17 cellular contexts compared by ENCODE assay signal in the genomic region with DNA sequence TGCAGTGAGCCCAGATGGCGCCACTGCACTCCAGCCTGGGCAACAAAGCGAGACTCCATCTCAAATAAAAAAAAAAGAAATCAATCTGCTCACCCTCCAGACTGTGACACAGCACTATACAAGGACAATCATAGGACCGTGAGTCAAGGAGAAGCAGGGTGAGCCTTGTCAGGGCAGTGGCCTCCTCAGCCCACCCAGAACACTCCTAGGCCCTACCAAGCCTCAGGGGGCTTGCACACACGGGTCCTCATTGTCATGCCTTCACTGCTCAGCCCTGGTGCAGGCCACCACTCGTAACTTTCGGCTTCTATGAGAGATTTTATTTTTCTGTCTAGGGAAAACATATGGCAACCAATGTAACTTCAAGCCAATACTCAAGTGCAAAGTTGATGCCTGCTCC. TPM values are rescaled to one million over a fixed set of nuclear protein-coding genes. Genes with fewer than 3 reads are reported as not detected.
DNase-seq lines count a peak whose midpoint lies in the region; ATAC-seq and TF ChIP-seq lines count a peak whose summit lies in the region.
"Had no signal": no experiment of that assay in that cellular context is flagged by ENCODE, and none has a peak within 500 bp of the region (broad histone marks: within the 10 kb centered on the region; RNA-seq: fewer than 3 reads in every experiment).

No MANE protein-coding gene starts in this region.

- peaks cover 42% of the 10 kb centered on the region for H4K20me1 ChIP-seq in osteoblast (ENCODE audit: insufficient read depth, low read length)

- H3K36me3 ChIP-seq in CD4-positive, CD25-positive, alpha-beta regulatory T cell (ENCODE audit: control insufficient read depth, insufficient read depth, low read length): peaks cover 53% of the 10 kb centered on the region
- no peaks in the 10 kb centered on the region for H3K36me3 ChIP-seq in osteoblast (ENCODE audit: insufficient read depth, low read length)

- no peak for DNase-seq in CD4-positive, CD25-positive, alpha-beta regulatory T cell
- DNase-seq in NB4 (ENCODE audit: low read depth) (peak; percentile 41), epithelial cell of prostate (ENCODE audit: low read depth, low spot score) (no peak), osteoblast (ENCODE audit: insufficient read length, low spot score, missing footprints) (no peak), NCI-H1048 (lab: John Stamatoyannopoulos, UW) (no peak)
- no peak for DNase-seq in activated CD4-positive, alpha-beta memory T cell treated with anti-CD3 and anti-CD28 coated beads for 36 hours
- DNase-seq: activated CD4-positive, alpha-beta T cell treated with anti-CD3 and anti-CD28 coated beads for 48 hours; effector CD8-positive, alpha-beta T cell; occipital lobe; stimulated activated naive B cell treated with anti-CD40 and anti-IgM and Interleukin-4, amounts not matched to agents 10 μg/mL and 1 μg/mL and 100 μg/mL, for 72 hours had no signal

- H3K9me3 ChIP-seq in CD4-positive, CD25-positive, alpha-beta regulatory T cell (ENCODE audit: control insufficient read depth in 2 of 2, low read length in 2 of 2): no peaks in the 10 kb centered on the region
- H3K9me3 ChIP-seq in osteoblast (ENCODE audit: low read depth, low read length): no peaks in the 10 kb centered on the region

- TF ChIP-seq CTCF in NB4 (IDR thresholded peaks at IDR 0.05; ENCODE audit: low read depth, low read length): no peak
- no peak for TF ChIP-seq CTCF in osteoblast (IDR thresholded peaks at IDR 0.05; ENCODE audit: extremely low read depth, low read depth, low read length)

- CTCF ChIA-PET in activated CD4-positive, alpha-beta memory T cell treated with anti-CD3 and anti-CD28 coated beads for 36 hours (lab: Charles Lee): interaction anchor here (1.0 kb wide), 1 partner anchor 13 kb away, joined by 3 read pairs; no protein-coding TSS in a partner anchor

- H3K27ac ChIP-seq in CD4-positive, CD25-positive, alpha-beta regulatory T cell (ENCODE audit: insufficient read depth, low read length, poor library complexity, severe bottlenecking): no peak overlapping the region
- H3K27ac ChIP-seq in epithelial cell of prostate: peak overlapping the region; percentile 36
- H3K27ac ChIP-seq in osteoblast (ENCODE audit: low read depth, low read length): peak overlapping the region; percentile 43

- peaks cover 35% of the 10 kb centered on the region for H3K36me3 Mint-ChIP-seq in CD4-positive, CD25-positive, alpha-beta regulatory T cell
- H3K36me3 Mint-ChIP-seq in activated CD4-positive, alpha-beta memory T cell treated with anti-CD3 and anti-CD28 coated beads for 36 hours: peaks cover 16% of the 10 kb centered on the region

- no peak overlapping the region for H2AFZ ChIP-seq in osteoblast (ENCODE audit: low read length)

- H3K79me2 ChIP-seq in osteoblast (ENCODE audit: insufficient read depth, low read length): peaks cover 22% of the 10 kb centered on the region

- H3K4me3 Mint-ChIP-seq in CD4-positive, CD25-positive, alpha-beta regulatory T cell: no peak overlapping the region
- no peak overlapping the region for H3K4me3 Mint-ChIP-seq in activated CD4-positive, alpha-beta memory T cell treated with anti-CD3 and anti-CD28 coated beads for 36 hours
- H3K4me3 Mint-ChIP-seq: stimulated activated naive B cell treated with anti-CD40 and anti-IgM and Interleukin-4, amounts not matched to agents 10 μg/mL and 1 μg/mL and 100 μg/mL, for 72 hours had no signal

- intact Hi-C loops in activated CD4-positive, alpha-beta memory T cell treated with anti-CD3 and anti-CD28 coated beads for 36 hours (cut with micrococcal nuclease): no loop called here

- POLR2A ChIA-PET in activated CD4-positive, alpha-beta memory T cell treated with anti-CD3 and anti-CD28 coated beads for 36 hours (lab: Charles Lee): no interaction called here

- no peaks in the 10 kb centered on the region for H3K27me3 ChIP-seq in CD4-positive, CD25-positive, alpha-beta regulatory T cell (ENCODE audit: control insufficient read depth, insufficient read depth, low read length)
- no peaks in the 10 kb centered on the region for H3K27me3 ChIP-seq in osteoblast (ENCODE audit: insufficient read depth, low read length)

- no peaks in the 10 kb centered on the region for H3K4me1 ChIP-seq in CD4-positive, CD25-positive, alpha-beta regulatory T cell (ENCODE audit: control insufficient read depth, insufficient read depth, low read length, poor library complexity, severe bottlenecking)
- H3K4me1 ChIP-seq in osteoblast (ENCODE audit: insufficient read depth, low read length): peaks cover 16% of the 10 kb centered on the region

- peak overlapping the region; percentile 5 for H3K4me2 ChIP-seq in osteoblast (ENCODE audit: insufficient read depth, low read length)

- TF ChIP-seq POLR2A in NB4 (IDR thresholded peaks at IDR 0.05; ENCODE audit: extremely low read depth, insufficient read length): no peak

- ATAC-seq in CD4-positive, CD25-positive, alpha-beta regulatory T cell (ENCODE audit: low read depth in 2 of 2): no peak
- ATAC-seq in HG03378 (IDR thresholded peaks at IDR 0.05; ENCODE audit: unreplicated experiment): no peak
- ATAC-seq in GM18517 (IDR thresholded peaks at IDR 0.05; ENCODE audit: unreplicated experiment): no peak

- peaks cover 10 to 46% (median 33%) of the 10 kb centered on the region in 4 donors for H3K4me1 Mint-ChIP-seq in CD4-positive, CD25-positive, alpha-beta regulatory T cell
- H3K4me1 Mint-ChIP-seq in activated CD4-positive, alpha-beta memory T cell treated with anti-CD3 and anti-CD28 coated beads for 36 hours (ENCODE audit: low read depth): peaks cover 7% of the 10 kb centered on the region

- no peak overlapping the region for H3K4me3 ChIP-seq in CD4-positive, CD25-positive, alpha-beta regulatory T cell (ENCODE audit: low read depth, low read length)
- no peak overlapping the region for H3K4me3 ChIP-seq in NB4 (ENCODE audit: low read depth, low read length)
- no peak overlapping the region for H3K4me3 ChIP-seq in osteoblast (ENCODE audit: insufficient read depth, low read length)

- H3K9me3 Mint-ChIP-seq in CD4-positive, CD25-positive, alpha-beta regulatory T cell: no peaks in the 10 kb centered on the region
- no peaks in the 10 kb centered on the region for H3K9me3 Mint-ChIP-seq in activated CD4-positive, alpha-beta memory T cell treated with anti-CD3 and anti-CD28 coated beads for 36 hours
- H3K9me3 Mint-ChIP-seq: activated T-helper 2 cell treated with anti-CD3 and anti-CD28 coated beads, Interferon-gamma antibody, Interleukin-2, Interleukin-4, amounts not matched to agents 10 μg/mL and 5 μg/mL and 100 μg/mL, durations not matched to agents 14 hours and 24 hours and 36 hours; stimulated activated naive B cell treated with anti-CD40 and anti-IgM and Interleukin-4, amounts not matched to agents 10 μg/mL and 1 μg/mL and 100 μg/mL, for 72 hours had no signal

- peak overlapping the region; percentile 31 to 64 (median 56) for H3K27ac Mint-ChIP-seq in CD4-positive, CD25-positive, alpha-beta regulatory T cell
- no peak overlapping the region for H3K27ac Mint-ChIP-seq in activated CD4-positive, alpha-beta memory T cell treated with anti-CD3 and anti-CD28 coated beads for 36 hours
- H3K27ac Mint-ChIP-seq: activated T-helper 2 cell treated with anti-CD3 and anti-CD28 coated beads, Interferon-gamma antibody, Interleukin-2, Interleukin-4, amounts not matched to agents 10 μg/mL and 5 μg/mL and 100 μg/mL, durations not matched to agents 14 hours and 24 hours and 36 hours; stimulated activated naive B cell treated with anti-CD40 and anti-IgM and Interleukin-4, amounts not matched to agents 10 μg/mL and 1 μg/mL and 100 μg/mL, for 72 hours had no signal

- no peaks in the 10 kb centered on the region for H3K27me3 Mint-ChIP-seq in CD4-positive, CD25-positive, alpha-beta regulatory T cell
- no peaks in the 10 kb centered on the region for H3K27me3 Mint-ChIP-seq in activated CD4-positive, alpha-beta memory T cell treated with anti-CD3 and anti-CD28 coated beads for 36 hours
- H3K27me3 Mint-ChIP-seq: B cell; stimulated activated naive B cell treated with anti-CD40 and anti-IgM and Interleukin-4, amounts not matched to agents 10 μg/mL and 1 μg/mL and 100 μg/mL, for 72 hours had no signal

RNA-seq across cellular contexts. Expression of gene DGCR2, which starts 35.8 kb away (rescaled TPM):
- 58.4 TPM for total RNA-seq in CD4-positive, CD25-positive, alpha-beta regulatory T cell
- 10 to 100 TPM; 51.8 to 75.2 (median 57.2) TPM for polyA plus RNA-seq in CD4-positive, CD25-positive, alpha-beta regulatory T cell
- 40.7 and 43.4 TPM in 2 replicates for total RNA-seq in osteoblast
- total RNA-seq in activated CD4-positive, alpha-beta memory T cell treated with anti-CD3 and anti-CD28 coated beads for 36 hours: 10 to 100 TPM; 17.4 to 17.6 TPM

RNA-seq across cellular contexts. Expression of gene TSSK2, which starts 44.7 kb away (rescaled TPM):
- not detected for total RNA-seq in CD4-positive, CD25-positive, alpha-beta regulatory T cell
- polyA plus RNA-seq in CD4-positive, CD25-positive, alpha-beta regulatory T cell: not detected
- not detected in 2 replicates for total RNA-seq in osteoblast
- total RNA-seq in activated CD4-positive, alpha-beta memory T cell treated with anti-CD3 and anti-CD28 coated beads for 36 hours: not detected
- total RNA-seq: activated T-helper 2 cell treated with anti-CD3 and anti-CD28 coated beads, Interferon-gamma antibody, Interleukin-2, Interleukin-4, amounts not matched to agents 10 μg/mL and 5 μg/mL and 100 μg/mL, durations not matched to agents 14 hours and 24 hours and 36 hours; B cell; H1; kidney epithelial cell; occipital lobe; T-helper 1 cell treated with Interleukin-12 subunit alpha and Interleukin-12 subunit beta and Interleukin-4 antibody, amounts not matched to agents 30 ng/mL and 1 ng/mL, for 36 hours had no signal
- polyA plus RNA-seq: H1 had no signal

RNA-seq across cellular contexts. Expression of gene ESS2, which starts 58.0 kb away (rescaled TPM):
- total RNA-seq in CD4-positive, CD25-positive, alpha-beta regulatory T cell: 47.3 TPM
- polyA plus RNA-seq in CD4-positive, CD25-positive, alpha-beta regulatory T cell: 10 to 100 TPM in 3 of 4 donors, 1 to 10 TPM in 1; 10.0 to 12.5 (median 11.2) TPM
- 19.4 and 22.1 TPM in 2 replicates for total RNA-seq in osteoblast
- total RNA-seq in activated CD4-positive, alpha-beta memory T cell treated with anti-CD3 and anti-CD28 coated beads for 36 hours: 10 to 100 TPM; 13.7 to 15.5 TPM
